ENCODE assay signal across 13 cellular contexts in the genomic region with DNA sequence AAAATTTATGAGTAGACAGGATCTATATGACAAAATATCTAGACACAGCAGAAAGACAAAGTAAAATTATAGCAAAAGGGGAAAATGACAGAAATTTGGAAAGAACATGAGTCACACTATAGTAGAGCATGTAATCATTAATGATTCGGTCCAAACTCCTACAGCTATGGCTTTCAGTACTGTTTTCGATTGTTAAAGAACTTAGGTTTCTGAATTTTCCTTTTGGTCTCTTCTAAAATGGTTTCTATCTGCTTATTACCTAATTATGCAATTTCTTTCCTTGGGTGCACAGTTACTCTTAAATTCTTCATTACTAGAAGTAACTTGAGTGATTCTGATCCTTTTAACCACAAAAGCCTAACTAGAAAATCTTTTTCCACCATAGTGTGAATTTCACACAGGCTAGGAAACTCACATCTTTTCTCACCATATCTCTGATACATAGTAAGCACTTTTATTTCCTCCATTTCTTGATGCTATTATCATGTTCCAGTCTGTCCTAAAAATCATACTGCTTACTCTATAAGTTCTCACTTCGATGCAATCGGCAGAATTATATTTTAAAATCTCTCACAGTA.
DNase-seq lines count a peak whose midpoint lies in the region; ATAC-seq and TF ChIP-seq lines count a peak whose summit lies in the region.
"Had no signal": no experiment of that assay in that cellular context is flagged by ENCODE, and none has a peak within 500 bp of the region (broad histone marks: within the 10 kb centered on the region; RNA-seq: fewer than 3 reads in every experiment).

No MANE protein-coding gene starts in this region.

- no peak overlapping the region for H4K91ac ChIP-seq in H9 (ENCODE audit: insufficient read length, low read depth, low read length)

- no peaks in the 10 kb centered on the region for H4K20me1 ChIP-seq in H9 (ENCODE audit: control insufficient read depth, insufficient read depth, insufficient read length)

- TF ChIP-seq CTCF in H9 (conservative IDR thresholded peaks at IDR 0.05): no peak

- no peak overlapping the region for H3K27ac ChIP-seq in H9 (ENCODE audit: insufficient read length, low read depth, low read length)
- H3K27ac ChIP-seq: WERI-Rb-1 had no signal

- no peak overlapping the region for H2BK15ac ChIP-seq in H9 (ENCODE audit: low read depth, low read length)

- no peaks in the 10 kb centered on the region for H3K23me2 ChIP-seq in H9 (ENCODE audit: insufficient read length, low read depth, low read length, poor library complexity, severe bottlenecking)

- no peak overlapping the region for H2AK5ac ChIP-seq in H9 (ENCODE audit: insufficient read length, low read length)

- no peak overlapping the region for H2BK5ac ChIP-seq in H9 (ENCODE audit: insufficient read length, low read length)

- ATAC-seq in GM18517 (IDR thresholded peaks at IDR 0.05; ENCODE audit: unreplicated experiment) (peak; percentile 96), GM21367 (IDR thresholded peaks at IDR 0.05; ENCODE audit: unreplicated experiment) (peak; percentile 89), HG02884 (IDR thresholded peaks at IDR 0.05; ENCODE audit: unreplicated experiment) (peak; percentile 83), HG03469 (IDR thresholded peaks at IDR 0.05; ENCODE audit: unreplicated experiment) (peak; percentile 68)

- no peak overlapping the region for H4K8ac ChIP-seq in H9 (replicated peaks; ENCODE audit: insufficient read length, low read depth, low read length)

- no peak overlapping the region for H3T11ph ChIP-seq in H9 (ENCODE audit: low read length)

- no CpG with 5 or more reads among the region's 4 CpGs for WGBS in H9 (ENCODE audit: extremely low coverage, insufficient read length, low lambda C conversion rate)

- no peak overlapping the region for H3K18ac ChIP-seq in H9 (ENCODE audit: insufficient read length, low read depth, low read length)

- no peak overlapping the region for H2BK20ac ChIP-seq in H9 (ENCODE audit: low read depth, low read length, poor library complexity, severe bottlenecking)

- no peak overlapping the region for H3K4ac ChIP-seq in H9 (ENCODE audit: low read depth, low read length)

- H3K4me3 Mint-ChIP-seq in H9: no peak overlapping the region
- H3K4me3 Mint-ChIP-seq: nephron had no signal

- H3K4me1 ChIP-seq in H9 (ENCODE audit: insufficient read depth, low read length): no peaks in the 10 kb centered on the region; the same call in 1 of the 2 replicates

- H3K9me3 ChIP-seq in H9 (ENCODE audit: control insufficient read depth, low read depth, low read length): no peaks in the 10 kb centered on the region

- DNase-seq in NCI-H1105 (lab: John Stamatoyannopoulos, UW): no peak
- no peak for DNase-seq in NCI-H1105 treated with DMSO at 0.1 percent for 48 hours (lab: John Stamatoyannopoulos, UW)
- DNase-seq in KG1 (lab: John Stamatoyannopoulos, UW): no peak
- no peak for DNase-seq in H9
- DNase-seq: aorta, dermis blood vessel endothelial cell, NCI-H524 treated with DMSO at 0.1 percent for 48 hours, WERI-Rb-1 had no signal

- no peaks in the 10 kb centered on the region for H3K9me3 Mint-ChIP-seq in H9
- H3K9me3 Mint-ChIP-seq: nephron had no signal

- H4K5ac ChIP-seq in H9 (ENCODE audit: insufficient read length, low read depth, low read length): no peak overlapping the region

- H3K79me2 ChIP-seq in H9 (ENCODE audit: insufficient read depth, low read length): no peaks in the 10 kb centered on the region

- H3K14ac ChIP-seq in H9 (ENCODE audit: insufficient read depth, low read length): no peak overlapping the region

- no peaks in the 10 kb centered on the region for H3K79me1 ChIP-seq in H9 (ENCODE audit: insufficient read depth, low read depth, low read length, poor library complexity, severe bottlenecking)

- no peak overlapping the region for H2BK12ac ChIP-seq in H9 (ENCODE audit: insufficient read length, low read depth, low read length)

- no peak overlapping the region for H3K23ac ChIP-seq in H9 (ENCODE audit: insufficient read length, low read depth, low read length)

- H2AFZ ChIP-seq in H9 (ENCODE audit: low read length): no peak overlapping the region

- no peaks in the 10 kb centered on the region for H3K27me3 ChIP-seq in H9 (ENCODE audit: insufficient read depth, low read length)

- no peak overlapping the region for H3K56ac ChIP-seq in H9 (ENCODE audit: insufficient read length, low read depth, low read length)

- no peak overlapping the region for H3K9ac ChIP-seq in H9 (ENCODE audit: extremely low read depth, insufficient read length, low read length)

- 0 out of 2 replicates have a peak, but pooled peaks cover 2% of the 10 kb centered on the region for H3K27me3 Mint-ChIP-seq in H9 (ENCODE audit: low read depth)

- no peak overlapping the region for H3K4me2 ChIP-seq in H9 (ENCODE audit: insufficient read depth, insufficient read length, low read length)

- no peak overlapping the region for H2BK120ac ChIP-seq in H9 (ENCODE audit: low read depth, low read length, poor library complexity, severe bottlenecking)

- H3K4me1 Mint-ChIP-seq in H9: no peaks in the 10 kb centered on the region
- H3K4me1 Mint-ChIP-seq: nephron had no signal

- no peak overlapping the region for H3K27ac Mint-ChIP-seq in H9
- H3K27ac Mint-ChIP-seq: nephron had no signal

- no peaks in the 10 kb centered on the region for H3K36me3 Mint-ChIP-seq in H9 (ENCODE audit: insufficient read depth in 1 of 3, low read depth in 3 of 3)
